ENCODE assay signal across 25 cellular contexts in genomic region chr1:201753492-201753891, GRCh38.
A peak's percentile ranks its signal among the peaks of the same experiment; 100 is the strongest.
DNase-seq lines count a peak whose midpoint lies in the region; ATAC-seq, FAIRE-seq and TF ChIP-seq lines count a peak whose summit lies in the region.
"Had no signal": no experiment of that assay in that cellular context is flagged by ENCODE, and none has a peak within 500 bp of the region (broad histone marks: within the 10 kb centered on the region; RNA-seq: fewer than 3 reads in every experiment).

No MANE protein-coding gene starts in this region.

- intact Hi-C loops in IMR-90 (cut with micrococcal nuclease), result no loop called here

- H3K4me3 Mint-ChIP-seq in astrocyte (ENCODE audit: unreplicated experiment) (no peak overlapping the region), nephron progenitor cell (no peak overlapping the region)
- H3K4me3 Mint-ChIP-seq in activated CD4-positive, alpha-beta memory T cell treated with anti-CD3 and anti-CD28 coated beads, Interleukin-2, amount 10 ng/mL, durations not matched to agents 7 days and 5 days, result no peak overlapping the region
- H3K4me3 Mint-ChIP-seq: CD8-positive, alpha-beta memory T cell; stimulated activated memory B cell treated with anti-CD40 and anti-IgM and Interleukin-4, amounts not matched to agents 10 μg/mL and 1 μg/mL and 100 μg/mL, for 72 hours had no signal

- no peak overlapping the region for H3K56ac ChIP-seq in IMR-90 (ENCODE audit: extremely low read depth, insufficient read depth, low read length)

- DNase-seq in IMR-90, result peak; percentile 41
- DNase-seq in astrocyte (ENCODE audit: low read depth), result no peak
- DNase-seq in fibroblast of villous mesenchyme (ENCODE audit: low read depth), result peak; percentile 76
- no peak for DNase-seq in nephron progenitor cell
- no peak for DNase-seq in DMS53 (lab: John Stamatoyannopoulos, UW)
- DNase-seq in activated CD4-positive, alpha-beta memory T cell treated with anti-CD3 and anti-CD28 coated beads, Interleukin-2, amount 10 ng/mL, durations not matched to agents 7 days and 5 days, result no peak
- DNase-seq: activated CD4-positive, CD25-positive, alpha-beta regulatory T cell treated with anti-CD3 and anti-CD28 coated beads, Interleukin-2, amount 50 U/mL, for 72 hours; activated naive CD4-positive, alpha-beta T cell treated with anti-CD3 and anti-CD28 coated beads, Interleukin-2, amount 50 U/mL, for 16 hours; AML-193; CD8-positive, alpha-beta memory T cell; colonic mucosa; DMS79 treated with DMSO at 0.1 percent for 48 hours; NCI-H1092; NCI-H2081; NCI-H524 treated with DMSO at 0.1 percent for 48 hours; ovary; right lobe of liver had no signal

- H4K8ac ChIP-seq in IMR-90 (ENCODE audit: low read depth in 2 of 2, low read length in 2 of 2), result peak overlapping the region in 1 of 2 experiments; percentile 6; a peak in 1 of 4 replicates

- H3K18ac ChIP-seq in IMR-90 (ENCODE audit: low read depth, low read length), result peak overlapping the region; percentile 63

- no peak for FAIRE-seq in astrocyte (lab: Jason Lieb, UNC)
- FAIRE-seq: endometrium had no signal

- peaks cover 87% of the 10 kb centered on the region for H3K79me2 ChIP-seq in astrocyte (ENCODE audit: insufficient read depth, low read length)

- TF ChIP-seq CTCF in IMR-90 (conservative IDR thresholded peaks at IDR 0.05; ENCODE audit: low read depth, low read length), result no peak
- TF ChIP-seq CTCF in astrocyte (IDR thresholded peaks at IDR 0.05; ENCODE audit: insufficient read depth, low read depth, low read length), result no peak
- TF ChIP-seq CTCF in fibroblast of villous mesenchyme (IDR thresholded peaks at IDR 0.05; ENCODE audit: insufficient read depth, low read depth, low read length), result no peak
- TF ChIP-seq CTCF in nephron progenitor cell (IDR thresholded peaks at IDR 0.05), result no peak

- peaks cover 46 to 88% of the 10 kb centered on the region in 2 experiments for H3K79me1 ChIP-seq in IMR-90 (ENCODE audit: low read depth in 1 of 2, low read length in 2 of 2)

- peak overlapping the region; percentile 41; the same call in 1 of the 2 replicates for H3K4ac ChIP-seq in IMR-90 (ENCODE audit: low read depth, low read length)

- dilution Hi-C loops in IMR-90 (cut with HindIII; ENCODE audit: low sequenced_read_pairs, unreplicated experiment), result no loop called here

- H3K27ac ChIP-seq in IMR-90 (ENCODE audit: insufficient read depth, low read length) (no peak overlapping the region), astrocyte (ENCODE audit: low read depth, low read length) (peak overlapping the region; percentile 94), temporal lobe (ENCODE audit: low read depth, low read length) (peak overlapping the region; percentile 18)
- H3K27ac ChIP-seq: colonic mucosa, hepatocyte, ovary, right lobe of liver, RWPE1, tibial nerve had no signal

- H3K9ac ChIP-seq in IMR-90 (ENCODE audit: low read depth, low read length) (no peak overlapping the region), astrocyte (ENCODE audit: low read length) (peak overlapping the region; percentile 64)

- H2AK9ac ChIP-seq in IMR-90 (replicated peaks; ENCODE audit: low read depth, low read length, poor library complexity), result no peak overlapping the region

- no peak overlapping the region for H2BK15ac ChIP-seq in IMR-90 (ENCODE audit: low read depth, low read length)

- peaks cover 85% of the 10 kb centered on the region for H3K4me1 Mint-ChIP-seq in astrocyte (ENCODE audit: low read depth, unreplicated experiment)
- H3K4me1 Mint-ChIP-seq in nephron progenitor cell, result peaks cover 87% of the 10 kb centered on the region
- peaks cover 15% of the 10 kb centered on the region for H3K4me1 Mint-ChIP-seq in activated CD4-positive, alpha-beta memory T cell treated with anti-CD3 and anti-CD28 coated beads, Interleukin-2, amount 10 ng/mL, durations not matched to agents 7 days and 5 days

- no peaks in the 10 kb centered on the region for H3K27me3 Mint-ChIP-seq in astrocyte (ENCODE audit: low read depth, unreplicated experiment)
- H3K27me3 Mint-ChIP-seq in nephron progenitor cell (ENCODE audit: low read depth, poor library complexity), result no peaks in the 10 kb centered on the region
- H3K27me3 Mint-ChIP-seq in activated CD4-positive, alpha-beta memory T cell treated with anti-CD3 and anti-CD28 coated beads, Interleukin-2, amount 10 ng/mL, durations not matched to agents 7 days and 5 days, result peaks cover 29% of the 10 kb centered on the region

- H3K4me1 ChIP-seq in IMR-90 (ENCODE audit: control insufficient read depth, insufficient read depth, low read length), result peaks cover 39% of the 10 kb centered on the region
- H3K4me1 ChIP-seq in astrocyte (ENCODE audit: insufficient read depth, low read length), result peaks cover 86% of the 10 kb centered on the region
- H3K4me1 ChIP-seq: colonic mucosa, right lobe of liver had no signal

- TF ChIP-seq POLR2A in IMR-90 (IDR thresholded peaks at IDR 0.05; ENCODE audit: low read depth, low read length), result no peak

- H2BK20ac ChIP-seq in IMR-90 (ENCODE audit: low read depth, low read length), result peak overlapping the region; percentile 9; the same call in 1 of the 2 replicates

- no peak overlapping the region for H3K4me3 ChIP-seq in IMR-90 (ENCODE audit: insufficient read depth, low read depth, low read length)
- no peak overlapping the region for H3K4me3 ChIP-seq in astrocyte (ENCODE audit: insufficient read depth, low read depth, low read length)
- no peak overlapping the region for H3K4me3 ChIP-seq in fibroblast of villous mesenchyme (ENCODE audit: low read depth, low read length)
- H3K4me3 ChIP-seq: colonic mucosa, hepatocyte, lung, ovary, right lobe of liver, tibial nerve had no signal

- no peak for TF ChIP-seq RAD21 in IMR-90 (IDR thresholded peaks at IDR 0.05; ENCODE audit: low read length)

- no TSS peak for BruUV-seq in IMR-90 (replicated peaks; lab: Mats Ljungman, UMichigan)

- peaks cover 35% of the 10 kb centered on the region; the same call in 1 of the 2 replicates for H4K20me1 ChIP-seq in IMR-90 (ENCODE audit: insufficient read depth, low read length)
- H4K20me1 ChIP-seq in astrocyte (ENCODE audit: insufficient read depth, low read length), result peaks cover 11% of the 10 kb centered on the region

- H4K5ac ChIP-seq in IMR-90 (ENCODE audit: low read depth, low read length), result peak overlapping the region; percentile 57; the same call in 1 of the 2 replicates

- H3K9me3 ChIP-seq in IMR-90 (ENCODE audit: control insufficient read depth, insufficient read depth, low read length) (no peaks in the 10 kb centered on the region), astrocyte (ENCODE audit: insufficient read depth, low read depth, low read length) (no peaks in the 10 kb centered on the region)
- H3K9me3 ChIP-seq: colonic mucosa, ovary, right lobe of liver, tibial nerve had no signal

- CTCF ChIA-PET in IMR-90 (lab: Yijun Ruan, JAX), result no interaction called here
- CTCF ChIA-PET in activated CD4-positive, alpha-beta memory T cell treated with anti-CD3 and anti-CD28 coated beads, Interleukin-2, amount 10 ng/mL, durations not matched to agents 7 days and 5 days (lab: Charles Lee), result interaction anchor here (0.8 kb wide), 1 partner anchor 306 kb away, joined by 4 read pairs; no protein-coding TSS in a partner anchor

- no peak overlapping the region for H2AK5ac ChIP-seq in IMR-90 (ENCODE audit: low read depth, low read length)

- in situ Hi-C loops in IMR-90 (cut with MboI; ENCODE audit: low sequenced_read_pairs), result no loop called here

- H2AFZ ChIP-seq in IMR-90 (replicated peaks; ENCODE audit: low read length, poor library complexity), result no peak overlapping the region
- H2AFZ ChIP-seq in astrocyte (ENCODE audit: low read depth, low read length), result no peak overlapping the region
- H2AFZ ChIP-seq: hepatocyte had no signal

- H3K4me2 ChIP-seq in IMR-90 (ENCODE audit: low read depth, low read length) (no peak overlapping the region), astrocyte (ENCODE audit: low read length) (peak overlapping the region; percentile 46)
- H3K4me2 ChIP-seq: hepatocyte had no signal

- POLR2A ChIA-PET in IMR-90 (lab: Charles Lee; ENCODE audit: unreplicated experiment), result no interaction called here
- POLR2A ChIA-PET in activated CD4-positive, alpha-beta memory T cell treated with anti-CD3 and anti-CD28 coated beads, Interleukin-2, amount 10 ng/mL, durations not matched to agents 7 days and 5 days (lab: Charles Lee), result no interaction called here

- peak overlapping the region; percentile 26; the same call in 1 of the 2 replicates for H4K91ac ChIP-seq in IMR-90 (ENCODE audit: insufficient read depth, low read depth, low read length)

- peak; percentile 27; the same call in 1 of the 2 replicates for ATAC-seq in IMR-90 (ENCODE audit: low read depth)
- ATAC-seq: HCT116; right lobe of liver; stimulated activated memory B cell treated with anti-CD40 and anti-IgM and Interleukin-4, amounts not matched to agents 10 μg/mL and 1 μg/mL and 100 μg/mL, for 72 hours had no signal

- H2BK120ac ChIP-seq in IMR-90 (ENCODE audit: low read depth, low read length), result peak overlapping the region; percentile 44; the same call in 1 of the 2 replicates

- H3K9me1 ChIP-seq in IMR-90 (ENCODE audit: insufficient read depth, low read length), result peaks cover 31% of the 10 kb centered on the region

- H3K27me3 ChIP-seq in IMR-90 (ENCODE audit: control insufficient read depth, insufficient read depth, low read length) (no peaks in the 10 kb centered on the region), astrocyte (ENCODE audit: insufficient read depth, low read length) (no peaks in the 10 kb centered on the region)
- H3K27me3 ChIP-seq: colonic mucosa, hepatocyte, ovary, right lobe of liver, tibial nerve had no signal

- H3K36me3 Mint-ChIP-seq in astrocyte (ENCODE audit: low read depth, unreplicated experiment) (no peaks in the 10 kb centered on the region), nephron progenitor cell (ENCODE audit: low read depth) (peaks cover 8% of the 10 kb centered on the region)
- H3K36me3 Mint-ChIP-seq in activated CD4-positive, alpha-beta memory T cell treated with anti-CD3 and anti-CD28 coated beads, Interleukin-2, amount 10 ng/mL, durations not matched to agents 7 days and 5 days (ENCODE audit: low read depth), result no peaks in the 10 kb centered on the region
- H3K36me3 Mint-ChIP-seq: CD8-positive, alpha-beta memory T cell; stimulated activated memory B cell treated with anti-CD40 and anti-IgM and Interleukin-4, amounts not matched to agents 10 μg/mL and 1 μg/mL and 100 μg/mL, for 72 hours had no signal

- peak overlapping the region; percentile 45 for H3K27ac Mint-ChIP-seq in astrocyte (ENCODE audit: unreplicated experiment)
- no peak overlapping the region for H3K27ac Mint-ChIP-seq in nephron progenitor cell
- no peak overlapping the region for H3K27ac Mint-ChIP-seq in activated CD4-positive, alpha-beta memory T cell treated with anti-CD3 and anti-CD28 coated beads, Interleukin-2, amount 10 ng/mL, durations not matched to agents 7 days and 5 days
- H3K27ac Mint-ChIP-seq: CD8-positive, alpha-beta memory T cell; stimulated activated memory B cell treated with anti-CD40 and anti-IgM and Interleukin-4, amounts not matched to agents 10 μg/mL and 1 μg/mL and 100 μg/mL, for 72 hours had no signal

- H3K23ac ChIP-seq in IMR-90 (ENCODE audit: low read depth, low read length), result peak overlapping the region; percentile 24; the same call in 1 of the 2 replicates

- H3K9me3 Mint-ChIP-seq in astrocyte (ENCODE audit: unreplicated experiment) (no peaks in the 10 kb centered on the region), nephron progenitor cell (no peaks in the 10 kb centered on the region)
- H3K9me3 Mint-ChIP-seq in activated CD4-positive, alpha-beta memory T cell treated with anti-CD3 and anti-CD28 coated beads, Interleukin-2, amount 10 ng/mL, durations not matched to agents 7 days and 5 days, result no peaks in the 10 kb centered on the region
- H3K9me3 Mint-ChIP-seq: CD8-positive, alpha-beta memory T cell; stimulated activated memory B cell treated with anti-CD40 and anti-IgM and Interleukin-4, amounts not matched to agents 10 μg/mL and 1 μg/mL and 100 μg/mL, for 72 hours had no signal

- no CpG with 5 or more reads among the region's 3 CpGs for WGBS in IMR-90 (ENCODE audit: extremely low coverage in 2 of 2, insufficient read length in 1 of 2), 2 experiments

- peak overlapping the region; percentile 10 for H2BK5ac ChIP-seq in IMR-90 (ENCODE audit: low read depth, low read length, poor library complexity, severe bottlenecking)

- 0 out of 2 replicates have a peak overlapping the region, but pooled peaks have one; percentile 1 for H3K14ac ChIP-seq in IMR-90 (replicated peaks; ENCODE audit: low read depth, low read length)

- H3K36me3 ChIP-seq in IMR-90 (ENCODE audit: control insufficient read depth, insufficient read depth, low read length), result no peaks in the 10 kb centered on the region
- peaks cover 3% of the 10 kb centered on the region for H3K36me3 ChIP-seq in astrocyte (ENCODE audit: insufficient read depth, low read length)
- H3K36me3 ChIP-seq: colonic mucosa, ovary, right lobe of liver, tibial nerve had no signal

Comparison
In these comparisons a context has a peak if more than half of its experiments do, and no peak if none do; other contexts are left out.
1. DNase-seq: peak in IMR-90 (single experiment) and fibroblast of villous mesenchyme (single experiment); none in astrocyte (single experiment), nephron progenitor cell (single experiment), DMS53 (single experiment) and activated CD4-positive, alpha-beta memory T cell treated with anti-CD3 and anti-CD28 coated beads, Interleukin-2, amount 10 ng/mL, durations not matched to agents 7 days and 5 days (single experiment).